ENCODE assay signal across 13 cellular contexts in the genomic region with DNA sequence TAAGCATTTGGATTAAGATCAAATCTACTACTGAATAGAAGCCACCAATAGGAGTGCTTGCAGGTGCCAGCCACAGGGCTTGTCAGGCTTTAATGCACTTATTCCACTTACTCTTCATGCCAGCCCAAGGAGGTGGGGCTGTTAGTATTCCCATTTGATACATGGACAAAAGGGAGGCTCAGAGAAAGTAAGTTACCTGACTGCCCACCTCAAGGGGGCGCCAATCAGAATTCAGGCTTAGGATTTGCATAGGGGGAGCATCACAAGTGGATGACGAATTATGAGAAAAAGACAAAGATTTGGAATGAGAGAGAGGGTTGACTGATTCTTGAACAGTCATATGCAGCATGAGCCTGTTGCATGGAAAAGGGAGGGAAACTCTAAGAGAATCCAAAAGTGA.
A peak's percentile ranks its signal among the peaks of the same experiment; 100 is the strongest.
DNase-seq lines count a peak whose midpoint lies in the region; ATAC-seq, FAIRE-seq and TF ChIP-seq lines count a peak whose summit lies in the region.
"Had no signal": no experiment of that assay in that cellular context is flagged by ENCODE, and none has a peak within 500 bp of the region (broad histone marks: within the 10 kb centered on the region; RNA-seq: fewer than 3 reads in every experiment).

No MANE protein-coding gene starts in this region.

- no peaks in the 10 kb centered on the region for H3K79me2 ChIP-seq in OCI-LY1 (ENCODE audit: insufficient read depth, low read length)

- no peaks in the 10 kb centered on the region for H3K36me3 Mint-ChIP-seq in activated CD8-positive, alpha-beta T cell treated with anti-CD3 and anti-CD28 coated beads for 36 hours (ENCODE audit: low read depth)
- no peaks in the 10 kb centered on the region for H3K36me3 Mint-ChIP-seq in activated CD8-positive, alpha-beta T cell treated with anti-CD3 and anti-CD28 coated beads, Interleukin-2, amount 10 ng/mL, durations not matched to agents 7 days and 5 days (ENCODE audit: low read depth)
- H3K36me3 Mint-ChIP-seq in naive thymus-derived CD8-positive, alpha-beta T cell = no peaks in the 10 kb centered on the region

- peak; percentile 28 for TF ChIP-seq CTCF in activated CD8-positive, alpha-beta T cell treated with anti-CD3 and anti-CD28 coated beads for 36 hours (IDR thresholded peaks at IDR 0.05)
- TF ChIP-seq CTCF in OCI-LY1 (IDR thresholded peaks at IDR 0.05; ENCODE audit: low read length) = peak; percentile 45; the same call in 1 of the 2 replicates

- POLR2A ChIA-PET in activated CD8-positive, alpha-beta T cell treated with anti-CD3 and anti-CD28 coated beads for 36 hours (lab: Charles Lee) = no interaction called here
- POLR2A ChIA-PET in activated CD8-positive, alpha-beta T cell treated with anti-CD3 and anti-CD28 coated beads, Interleukin-2, amount 10 ng/mL, durations not matched to agents 7 days and 5 days (lab: Charles Lee) = no interaction called here
- POLR2A ChIA-PET in naive thymus-derived CD8-positive, alpha-beta T cell (lab: Charles Lee) = no interaction called here

- no peak overlapping the region for H3K9ac ChIP-seq in OCI-LY1 (ENCODE audit: low read length)
- H3K9ac ChIP-seq: BLaER1 treated with 17β-estradiol and CSF1 and Interleukin-3, amounts not matched to agents 10 nM and 100 nM had no signal

- FAIRE-seq in RCC 7860 (lab: Jason Lieb, UNC) = no peak

- H3K4me3 ChIP-seq in OCI-LY1 (ENCODE audit: low read depth, low read length, poor library complexity, severe bottlenecking) = no peak overlapping the region
- H3K4me3 ChIP-seq: BLaER1 treated with 17β-estradiol and CSF1 and Interleukin-3, amounts not matched to agents 10 nM and 100 nM; coronary artery had no signal

- no peaks in the 10 kb centered on the region for H3F3A ChIP-seq in OCI-LY1 (ENCODE audit: insufficient read depth, low read length)

- H3K27me3 ChIP-seq in OCI-LY1 (ENCODE audit: insufficient read depth, low read length) = no peaks in the 10 kb centered on the region
- H3K27me3 ChIP-seq: BLaER1 treated with 17β-estradiol and CSF1 and Interleukin-3, amounts not matched to agents 10 nM and 100 nM had no signal

- peak; percentile 26 for DNase-seq in activated CD8-positive, alpha-beta T cell treated with anti-CD3 and anti-CD28 coated beads for 36 hours
- DNase-seq in activated CD8-positive, alpha-beta T cell treated with anti-CD3 and anti-CD28 coated beads, Interleukin-2, amount 10 ng/mL, durations not matched to agents 7 days and 5 days = no peak
- DNase-seq in erythroblast (lab: John Stamatoyannopoulos, UW) = peak; percentile 11 to 44
- DNase-seq in stimulated activated CD4-positive, alpha-beta T cell treated with anti-CD3 and anti-CD28 coated beads, TNF-alpha, amount 100 ng/mL, for 24 hours (ENCODE audit: low read depth in 3 of 3) = peak in 2 of 3 experiments; percentile 6 to 26
- DNase-seq in RCC 7860 (ENCODE audit: low spot score) = no peak
- DNase-seq in naive thymus-derived CD8-positive, alpha-beta T cell = no peak
- DNase-seq: Kasumi-1 had no signal

- TF ChIP-seq POLR2A in erythroblast (IDR thresholded peaks at IDR 0.05; ENCODE audit: low read length) = no peak

- no peaks in the 10 kb centered on the region for H4K20me1 ChIP-seq in OCI-LY1 (ENCODE audit: insufficient read depth, low read length)
- H4K20me1 ChIP-seq: BLaER1 treated with 17β-estradiol and CSF1 and Interleukin-3, amounts not matched to agents 10 nM and 100 nM had no signal

- peaks cover 11% of the 10 kb centered on the region for H3K27me3 Mint-ChIP-seq in activated CD8-positive, alpha-beta T cell treated with anti-CD3 and anti-CD28 coated beads for 36 hours
- H3K27me3 Mint-ChIP-seq in activated CD8-positive, alpha-beta T cell treated with anti-CD3 and anti-CD28 coated beads, Interleukin-2, amount 10 ng/mL, durations not matched to agents 7 days and 5 days (ENCODE audit: low read depth) = no peaks in the 10 kb centered on the region
- H3K27me3 Mint-ChIP-seq in naive thymus-derived CD8-positive, alpha-beta T cell = peaks cover 8 to 26% (median 15%) of the 10 kb centered on the region in 5 donors

- no peak overlapping the region for H3K27ac Mint-ChIP-seq in activated CD8-positive, alpha-beta T cell treated with anti-CD3 and anti-CD28 coated beads for 36 hours
- no peak overlapping the region for H3K27ac Mint-ChIP-seq in activated CD8-positive, alpha-beta T cell treated with anti-CD3 and anti-CD28 coated beads, Interleukin-2, amount 10 ng/mL, durations not matched to agents 7 days and 5 days
- no peak overlapping the region for H3K27ac Mint-ChIP-seq in naive thymus-derived CD8-positive, alpha-beta T cell
- H3K27ac Mint-ChIP-seq: stimulated activated naive CD8-positive, alpha-beta T cell treated with anti-CD3 and anti-CD28 coated beads, Interleukin-15, Interleukin-2, amounts not matched to agents 100 ng/mL and 50 ng/mL, for 24 hours; T-helper 2 cell treated with Interferon-gamma antibody and Interleukin-4, amounts not matched to agents 5 μg/mL and 100 μg/mL, for 36 hours had no signal

- intact Hi-C loops in activated CD8-positive, alpha-beta T cell treated with anti-CD3 and anti-CD28 coated beads for 36 hours (cut with micrococcal nuclease) = no loop called here

- no peak for ATAC-seq in activated CD8-positive, alpha-beta T cell treated with anti-CD3 and anti-CD28 coated beads for 36 hours
- ATAC-seq in activated CD8-positive, alpha-beta T cell treated with anti-CD3 and anti-CD28 coated beads, Interleukin-2, amount 10 ng/mL, durations not matched to agents 7 days and 5 days = no peak
- ATAC-seq in naive thymus-derived CD8-positive, alpha-beta T cell = no peak
- no peak for ATAC-seq in HG03469 (IDR thresholded peaks at IDR 0.05; ENCODE audit: unreplicated experiment)

- H2AFZ ChIP-seq in OCI-LY1 (ENCODE audit: low read length) = no peak overlapping the region

- H3K4me1 ChIP-seq in OCI-LY1 (ENCODE audit: insufficient read depth, low read length, severe bottlenecking) = no peaks in the 10 kb centered on the region

- H3K4me1 Mint-ChIP-seq in activated CD8-positive, alpha-beta T cell treated with anti-CD3 and anti-CD28 coated beads for 36 hours (ENCODE audit: low read depth) = no peaks in the 10 kb centered on the region
- H3K4me1 Mint-ChIP-seq in activated CD8-positive, alpha-beta T cell treated with anti-CD3 and anti-CD28 coated beads, Interleukin-2, amount 10 ng/mL, durations not matched to agents 7 days and 5 days (ENCODE audit: low read depth) = no peaks in the 10 kb centered on the region
- peaks cover 0 to 3% (median 0%) of the 10 kb centered on the region in 4 donors for H3K4me1 Mint-ChIP-seq in naive thymus-derived CD8-positive, alpha-beta T cell

- no peaks in the 10 kb centered on the region for H3K9me3 ChIP-seq in OCI-LY1 (ENCODE audit: low read length)

- H3K9me2 ChIP-seq in OCI-LY1 (ENCODE audit: low read depth, low read length) = no peaks in the 10 kb centered on the region

- CTCF ChIA-PET in activated CD8-positive, alpha-beta T cell treated with anti-CD3 and anti-CD28 coated beads for 36 hours (lab: Charles Lee) = no interaction called here
- CTCF ChIA-PET in activated CD8-positive, alpha-beta T cell treated with anti-CD3 and anti-CD28 coated beads, Interleukin-2, amount 10 ng/mL, durations not matched to agents 7 days and 5 days (lab: Charles Lee) = no interaction called here

- H3K27ac ChIP-seq in OCI-LY1 (ENCODE audit: low read depth, low read length, poor library complexity, severe bottlenecking) = no peak overlapping the region
- H3K27ac ChIP-seq: BLaER1 treated with 17β-estradiol and CSF1 and Interleukin-3, amounts not matched to agents 10 nM and 100 nM; coronary artery had no signal

- no peak overlapping the region for H3K4me2 ChIP-seq in OCI-LY1 (ENCODE audit: low read length)
- H3K4me2 ChIP-seq: BLaER1 treated with 17β-estradiol and CSF1 and Interleukin-3, amounts not matched to agents 10 nM and 100 nM had no signal

- H3K9me3 Mint-ChIP-seq in activated CD8-positive, alpha-beta T cell treated with anti-CD3 and anti-CD28 coated beads for 36 hours = no peaks in the 10 kb centered on the region
- no peaks in the 10 kb centered on the region for H3K9me3 Mint-ChIP-seq in activated CD8-positive, alpha-beta T cell treated with anti-CD3 and anti-CD28 coated beads, Interleukin-2, amount 10 ng/mL, durations not matched to agents 7 days and 5 days (ENCODE audit: insufficient read depth)
- peaks cover 0 to 3% (median 0%) of the 10 kb centered on the region in 9 donors for H3K9me3 Mint-ChIP-seq in naive thymus-derived CD8-positive, alpha-beta T cell
- H3K9me3 Mint-ChIP-seq: T-helper 2 cell treated with Interferon-gamma antibody and Interleukin-4, amounts not matched to agents 5 μg/mL and 100 μg/mL, for 36 hours had no signal

- no peak overlapping the region for H3K4me3 Mint-ChIP-seq in activated CD8-positive, alpha-beta T cell treated with anti-CD3 and anti-CD28 coated beads for 36 hours
- no peak overlapping the region for H3K4me3 Mint-ChIP-seq in activated CD8-positive, alpha-beta T cell treated with anti-CD3 and anti-CD28 coated beads, Interleukin-2, amount 10 ng/mL, durations not matched to agents 7 days and 5 days
- no peak overlapping the region for H3K4me3 Mint-ChIP-seq in naive thymus-derived CD8-positive, alpha-beta T cell
- H3K4me3 Mint-ChIP-seq: stimulated activated naive CD8-positive, alpha-beta T cell treated with anti-CD3 and anti-CD28 coated beads, Interleukin-15, Interleukin-2, amounts not matched to agents 100 ng/mL and 50 ng/mL, for 24 hours; T-helper 2 cell treated with Interferon-gamma antibody and Interleukin-4, amounts not matched to agents 5 μg/mL and 100 μg/mL, for 36 hours had no signal

- no peaks in the 10 kb centered on the region for H3K36me3 ChIP-seq in OCI-LY1 (ENCODE audit: insufficient read depth, low read length)
- H3K36me3 ChIP-seq: BLaER1 treated with 17β-estradiol and CSF1 and Interleukin-3, amounts not matched to agents 10 nM and 100 nM had no signal

Comparison
In these comparisons a context has a peak if more than half of its experiments do, and no peak if none do; other contexts are left out.
1. DNase-seq: peak in activated CD8-positive, alpha-beta T cell treated with anti-CD3 and anti-CD28 coated beads for 36 hours (single experiment), erythroblast (2 of 2) and stimulated activated CD4-positive, alpha-beta T cell treated with anti-CD3 and anti-CD28 coated beads, TNF-alpha, amount 100 ng/mL, for 24 hours (2 of 3); none in activated CD8-positive, alpha-beta T cell treated with anti-CD3 and anti-CD28 coated beads, Interleukin-2, amount 10 ng/mL, durations not matched to agents 7 days and 5 days (single experiment), RCC 7860 (single experiment) and naive thymus-derived CD8-positive, alpha-beta T cell (0 of 10).